In the genomic region with DNA sequence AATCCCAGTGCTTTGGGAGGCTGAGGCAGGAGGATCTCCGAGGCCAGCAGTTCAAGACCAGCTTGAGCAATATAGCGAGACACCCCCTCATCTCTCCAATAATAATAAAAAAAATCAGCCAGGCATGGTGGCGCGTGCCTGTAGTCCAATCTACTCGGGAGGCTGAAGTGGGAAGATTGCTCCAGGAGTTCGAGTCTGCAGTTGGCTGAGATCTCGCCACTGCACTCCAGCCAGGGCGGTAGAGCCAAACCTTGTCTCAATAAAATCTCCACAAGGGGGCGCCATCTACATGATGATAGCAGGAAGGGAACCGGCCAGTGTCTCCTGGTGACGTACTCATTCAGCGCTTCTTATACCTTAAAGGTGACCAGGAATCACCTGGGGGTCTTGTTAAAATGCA, we compare ENCODE assay signal across 9 cellular contexts. TPM values are rescaled to one million over a fixed set of nuclear protein-coding genes. Genes with fewer than 3 reads are reported as not detected.
DNase-seq lines count a peak whose midpoint lies in the region; ATAC-seq and TF ChIP-seq lines count a peak whose summit lies in the region.
"Had no signal": no experiment of that assay in that cellular context is flagged by ENCODE, and none has a peak within 500 bp of the region (broad histone marks: within the 10 kb centered on the region; RNA-seq: fewer than 3 reads in every experiment).

No MANE protein-coding gene starts in this region.

- H3K9me3 ChIP-seq in OCI-LY3 (ENCODE audit: insufficient read depth, low read length) = no peaks in the 10 kb centered on the region
- H3K9me3 ChIP-seq in naive thymus-derived CD4-positive, alpha-beta T cell (ENCODE audit: control insufficient read depth in 2 of 3, low read length in 3 of 3) = no peaks in the 10 kb centered on the region

- peaks cover 10 to 14% (median 11%) of the 10 kb centered on the region in 7 donors for H3K4me1 Mint-ChIP-seq in naive thymus-derived CD4-positive, alpha-beta T cell
- peaks cover 11 to 20% of the 10 kb centered on the region in 2 donors for H3K4me1 Mint-ChIP-seq in stimulated activated naive B cell treated with anti-CD40 and anti-IgM and Interleukin-4, amounts not matched to agents 10 μg/mL and 1 μg/mL and 100 μg/mL, for 72 hours

- no peaks in the 10 kb centered on the region for H4K20me1 ChIP-seq in OCI-LY3 (ENCODE audit: insufficient read depth, low read length)

- H3K4me2 ChIP-seq in OCI-LY3 (ENCODE audit: low read length) = peak overlapping the region; percentile 35

- H3K9ac ChIP-seq in OCI-LY3 (ENCODE audit: low read length) = no peak overlapping the region

- no peak overlapping the region for H3K4me3 Mint-ChIP-seq in naive thymus-derived CD4-positive, alpha-beta T cell
- no peak overlapping the region for H3K4me3 Mint-ChIP-seq in stimulated activated naive B cell treated with anti-CD40 and anti-IgM and Interleukin-4, amounts not matched to agents 10 μg/mL and 1 μg/mL and 100 μg/mL, for 72 hours

- no peaks in the 10 kb centered on the region for H3K79me2 ChIP-seq in OCI-LY3 (ENCODE audit: low read length)

- TF ChIP-seq CTCF in OCI-LY3 (IDR thresholded peaks at IDR 0.05; ENCODE audit: low read depth, low read length) = peak; percentile 90

- H3K36me3 Mint-ChIP-seq in naive thymus-derived CD4-positive, alpha-beta T cell = peaks cover 0 to 5% (median 0%) of the 10 kb centered on the region in 5 donors
- no peaks in the 10 kb centered on the region for H3K36me3 Mint-ChIP-seq in stimulated activated naive B cell treated with anti-CD40 and anti-IgM and Interleukin-4, amounts not matched to agents 10 μg/mL and 1 μg/mL and 100 μg/mL, for 72 hours

- H3K27ac Mint-ChIP-seq in naive thymus-derived CD4-positive, alpha-beta T cell = peak overlapping the region in 1 of 9 donors; percentile 8
- H3K27ac Mint-ChIP-seq in stimulated activated naive B cell treated with anti-CD40 and anti-IgM and Interleukin-4, amounts not matched to agents 10 μg/mL and 1 μg/mL and 100 μg/mL, for 72 hours = no peak overlapping the region

- H3K4me3 ChIP-seq in OCI-LY3 (ENCODE audit: low read length) = 0 out of 2 replicates have a peak overlapping the region, but pooled peaks have one; percentile 1
- H3K4me3 ChIP-seq in naive thymus-derived CD4-positive, alpha-beta T cell (ENCODE audit: low read length) = no peak overlapping the region
- H3K4me3 ChIP-seq: SK-N-MC had no signal

- H3K9me3 Mint-ChIP-seq in naive thymus-derived CD4-positive, alpha-beta T cell = peaks cover 0 to 2% (median 0%) of the 10 kb centered on the region in 11 donors
- H3K9me3 Mint-ChIP-seq in stimulated activated naive B cell treated with anti-CD40 and anti-IgM and Interleukin-4, amounts not matched to agents 10 μg/mL and 1 μg/mL and 100 μg/mL, for 72 hours = no peaks in the 10 kb centered on the region

- H3K36me3 ChIP-seq in OCI-LY3 (replicated peaks; ENCODE audit: low read depth, low read length) = no peaks in the 10 kb centered on the region
- H3K36me3 ChIP-seq in naive thymus-derived CD4-positive, alpha-beta T cell (ENCODE audit: control insufficient read depth in 2 of 3, insufficient read depth in 3 of 3, low read length in 3 of 3) = no peaks in the 10 kb centered on the region

- ATAC-seq in esophagus mucosa (peak; percentile 88), GM18870 (IDR thresholded peaks at IDR 0.05; ENCODE audit: unreplicated experiment) (no peak)
- peak; percentile 92 for ATAC-seq in naive thymus-derived CD4-positive, alpha-beta T cell
- ATAC-seq in stimulated activated naive B cell treated with anti-CD40 and anti-IgM and Interleukin-4, amounts not matched to agents 10 μg/mL and 1 μg/mL and 100 μg/mL, for 72 hours (replicated peaks) = peak; percentile 96 to 97

- CTCF ChIA-PET in naive thymus-derived CD4-positive, alpha-beta T cell (lab: Charles Lee) = interaction anchor here (0.6 to 5.1 kb wide), 4 partner anchors 53 to 495 kb away, joined by 3 to 34 read pairs (median 6); partner anchors contain the start of gene DHX34

- H3K4me1 ChIP-seq in OCI-LY3 (ENCODE audit: low read length) = peaks cover 10% of the 10 kb centered on the region; the same call in 1 of the 2 replicates
- no peaks in the 10 kb centered on the region for H3K4me1 ChIP-seq in naive thymus-derived CD4-positive, alpha-beta T cell (ENCODE audit: control insufficient read depth in 2 of 2, insufficient read depth in 2 of 2, low read length in 2 of 2)

- intact Hi-C loops in naive thymus-derived CD4-positive, alpha-beta T cell (cut with micrococcal nuclease) = loop anchor here (1.0 to 5.0 kb wide), 6 partner anchors 95 to 447 kb away; no protein-coding TSS in a partner anchor

- DNase-seq in DMS153 treated with DMSO at 0.1 percent for 48 hours (lab: John Stamatoyannopoulos, UW; ENCODE audit: unreplicated experiment) = peak; percentile 91
- peak; percentile 83 for DNase-seq in KG1 (lab: John Stamatoyannopoulos, UW)
- peak; percentile 67 for DNase-seq in activated T-cell treated with anti-CD3 and anti-CD28 coated beads for 1 hour (ENCODE audit: low read depth)
- DNase-seq in naive thymus-derived CD4-positive, alpha-beta T cell = peak; percentile 38 to 83 (median 73)
- peak; percentile 70 for DNase-seq in stimulated activated naive B cell treated with anti-CD40 and anti-IgM and Interleukin-4, amounts not matched to agents 10 μg/mL and 1 μg/mL and 100 μg/mL, for 72 hours

- H2AFZ ChIP-seq in OCI-LY3 (ENCODE audit: low read depth, low read length) = no peak overlapping the region

- H3K27ac ChIP-seq in OCI-LY3 (ENCODE audit: low read length) = no peak overlapping the region
- no peak overlapping the region for H3K27ac ChIP-seq in naive thymus-derived CD4-positive, alpha-beta T cell (ENCODE audit: low read depth, low read length)
- H3K27ac ChIP-seq: SK-N-MC had no signal

- peaks cover 0 to under 1% (median 0%) of the 10 kb centered on the region in 5 donors for H3K27me3 Mint-ChIP-seq in naive thymus-derived CD4-positive, alpha-beta T cell
- peaks cover under 1% of the 10 kb centered on the region in 2 donors for H3K27me3 Mint-ChIP-seq in stimulated activated naive B cell treated with anti-CD40 and anti-IgM and Interleukin-4, amounts not matched to agents 10 μg/mL and 1 μg/mL and 100 μg/mL, for 72 hours

- H3K27me3 ChIP-seq in OCI-LY3 (ENCODE audit: low read depth, low read length) = no peaks in the 10 kb centered on the region
- no peaks in the 10 kb centered on the region for H3K27me3 ChIP-seq in naive thymus-derived CD4-positive, alpha-beta T cell (ENCODE audit: control insufficient read depth in 2 of 2, insufficient read depth in 2 of 2, low read length in 2 of 2)

- POLR2A ChIA-PET in naive thymus-derived CD4-positive, alpha-beta T cell (lab: Charles Lee) = no interaction called here

RNA-seq across cellular contexts. Expression of gene C5AR1, which starts 13.6 kb away (rescaled TPM):
- total RNA-seq in esophagus mucosa = 1.1 TPM
- 100 to 1,000 TPM in 1 of 5 experiments, 10 to 100 TPM in 1, 1 to 10 TPM in 3; 3.7 to 205 (median 7.0) TPM for total RNA-seq in naive thymus-derived CD4-positive, alpha-beta T cell
- under 1 TPM in 1 of 2 donors, not detected in 1; 0.14 TPM for polyA plus RNA-seq in naive thymus-derived CD4-positive, alpha-beta T cell

RNA-seq across cellular contexts. Expression of gene INAFM1, which starts 21.4 kb away (rescaled TPM):
- 7.3 TPM for total RNA-seq in esophagus mucosa
- 10 to 100 TPM; 11.6 to 21.7 (median 16.7) TPM for total RNA-seq in naive thymus-derived CD4-positive, alpha-beta T cell
- polyA plus RNA-seq in naive thymus-derived CD4-positive, alpha-beta T cell = 1 to 10 TPM; 2.3 to 3.0 TPM

RNA-seq across cellular contexts. Expression of gene C5AR2, which starts 35.9 kb away (rescaled TPM):
- total RNA-seq in esophagus mucosa = 1.7 TPM
- total RNA-seq in naive thymus-derived CD4-positive, alpha-beta T cell = 10 to 100 TPM in 1 of 5 experiments, 1 to 10 TPM in 1, under 1 TPM in 3; 0.14 to 16.8 (median 0.34) TPM
- not detected for polyA plus RNA-seq in naive thymus-derived CD4-positive, alpha-beta T cell

RNA-seq across cellular contexts. Expression of gene CCDC9, which starts 39.7 kb away (rescaled TPM):
- total RNA-seq in esophagus mucosa = 14.6 TPM
- 10 to 100 TPM; 41.9 to 80.0 (median 51.4) TPM for total RNA-seq in naive thymus-derived CD4-positive, alpha-beta T cell
- 10 to 100 TPM in 1 of 2 donors, 1 to 10 TPM in 1; 8.5 to 13.0 TPM for polyA plus RNA-seq in naive thymus-derived CD4-positive, alpha-beta T cell

RNA-seq across cellular contexts. Expression of gene DHX34, which starts 53.1 kb away (rescaled TPM):
- total RNA-seq in esophagus mucosa = 7.9 TPM
- total RNA-seq in naive thymus-derived CD4-positive, alpha-beta T cell = 10 to 100 TPM; 15.6 to 31.6 (median 29.5) TPM
- 10 to 100 TPM in 1 of 2 donors, 1 to 10 TPM in 1; 3.7 to 14.2 TPM for polyA plus RNA-seq in naive thymus-derived CD4-positive, alpha-beta T cell
